In the genomic region with DNA sequence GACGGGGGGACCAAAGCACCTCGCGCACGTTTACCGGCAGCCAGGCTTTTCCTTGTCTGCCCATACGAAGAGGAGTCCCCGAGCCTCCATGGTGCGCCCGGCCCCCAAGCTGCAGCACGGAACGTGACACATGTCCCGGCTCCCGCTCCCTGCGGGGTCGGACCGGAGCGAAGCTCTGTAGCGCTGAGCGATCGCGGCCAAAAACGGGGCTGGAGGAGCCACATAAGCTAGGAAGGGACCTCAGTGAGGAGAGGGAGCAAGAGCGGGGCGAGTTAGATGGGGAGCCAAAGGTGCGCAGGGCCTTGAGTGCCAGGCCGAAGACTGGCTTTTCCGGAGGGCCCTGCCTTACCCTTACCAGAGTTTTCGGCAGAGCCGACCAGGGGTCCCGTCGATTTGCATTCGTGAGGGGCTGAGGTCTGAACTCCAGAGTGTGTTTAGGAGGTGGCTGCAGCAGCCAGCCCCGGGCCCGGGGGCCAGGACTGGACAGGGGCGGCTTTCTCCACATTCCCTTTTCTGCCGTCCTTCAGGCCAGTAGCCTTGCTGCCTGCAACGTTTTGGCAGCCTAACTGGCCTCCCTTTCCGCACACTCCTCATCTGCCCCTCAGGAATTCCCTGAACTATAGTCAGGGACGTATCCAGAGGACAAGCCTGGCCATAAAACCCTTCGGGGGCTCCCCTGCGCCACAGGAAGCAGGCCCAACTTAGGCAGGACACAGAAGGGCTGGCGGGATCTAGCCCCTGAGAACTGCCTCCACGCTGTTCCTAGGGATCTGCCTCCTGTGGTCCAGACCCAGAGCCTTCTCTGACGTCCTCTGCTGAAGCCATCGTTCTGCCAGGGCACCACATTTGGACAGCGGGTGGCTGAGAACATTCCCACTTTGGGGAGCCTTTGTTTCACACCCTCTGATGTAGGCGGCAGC, we compare ENCODE assay signal across 8 cellular contexts. TPM values are rescaled to one million over a fixed set of nuclear protein-coding genes. Genes with fewer than 3 reads are reported as not detected.
DNase-seq lines count a peak whose midpoint lies in the region; ATAC-seq and TF ChIP-seq lines count a peak whose summit lies in the region.

No MANE protein-coding gene starts in this region.

- H3K9me3 ChIP-seq in BE2C (no peaks in the 10 kb centered on the region), iPS-18c (ENCODE audit: control insufficient read depth, insufficient read depth, low read length) (peaks cover 14% of the 10 kb centered on the region)

- peaks cover 8% of the 10 kb centered on the region for H3K36me3 Mint-ChIP-seq in activated naive CD8-positive, alpha-beta T cell treated with anti-CD3 and anti-CD28 coated beads, Interleukin-2, amount 10 ng/mL, durations not matched to agents 7 days and 5 days

- no peaks in the 10 kb centered on the region for H3K27me3 ChIP-seq in BE2C

- H3K4me3 Mint-ChIP-seq in activated naive CD8-positive, alpha-beta T cell treated with anti-CD3 and anti-CD28 coated beads, Interleukin-2, amount 10 ng/mL, durations not matched to agents 7 days and 5 days, result peak overlapping the region; percentile 95

- DNase-seq in BE2C, result no peak
- DNase-seq in activated naive CD8-positive, alpha-beta T cell treated with anti-CD3 and anti-CD28 coated beads, Interleukin-2, amount 10 ng/mL, durations not matched to agents 7 days and 5 days, result peak; percentile 45
- peak; percentile 3 for DNase-seq in stimulated activated CD8-positive, alpha-beta memory T cell treated with anti-CD3 and anti-CD28 coated beads, Interleukin-7, amount 100 ng/mL, for 24 hours (ENCODE audit: low read depth)
- DNase-seq in cerebellar cortex (ENCODE audit: low spot score), result no peak

- peaks cover 12% of the 10 kb centered on the region for H3K4me1 Mint-ChIP-seq in activated naive CD8-positive, alpha-beta T cell treated with anti-CD3 and anti-CD28 coated beads, Interleukin-2, amount 10 ng/mL, durations not matched to agents 7 days and 5 days

- H3K4me3 ChIP-seq in BE2C (ENCODE audit: low read depth, low read length) (peak overlapping the region; percentile 81), iPS-18c (ENCODE audit: insufficient read depth, low read depth, low read length) (peak overlapping the region; percentile 72)

- no peaks in the 10 kb centered on the region for H3K27me3 Mint-ChIP-seq in activated naive CD8-positive, alpha-beta T cell treated with anti-CD3 and anti-CD28 coated beads, Interleukin-2, amount 10 ng/mL, durations not matched to agents 7 days and 5 days

- TF ChIP-seq CTCF in BE2C (IDR thresholded peaks at IDR 0.05; ENCODE audit: low read depth, low read length), result no peak

- H3K27ac Mint-ChIP-seq in activated naive CD8-positive, alpha-beta T cell treated with anti-CD3 and anti-CD28 coated beads, Interleukin-2, amount 10 ng/mL, durations not matched to agents 7 days and 5 days, result peak overlapping the region; percentile 88

- ATAC-seq in HG03135 (IDR thresholded peaks at IDR 0.05; ENCODE audit: unreplicated experiment), result peak; percentile 5
- no peak for ATAC-seq in activated naive CD8-positive, alpha-beta T cell treated with anti-CD3 and anti-CD28 coated beads, Interleukin-2, amount 10 ng/mL, durations not matched to agents 7 days and 5 days (ENCODE audit: low read depth)
- no peak for ATAC-seq in GM21423 (IDR thresholded peaks at IDR 0.05; ENCODE audit: unreplicated experiment)
- ATAC-seq in HG03378 (IDR thresholded peaks at IDR 0.05; ENCODE audit: unreplicated experiment), result no peak

- H3K4me1 ChIP-seq in BE2C, result peaks cover 18% of the 10 kb centered on the region

- POLR2A ChIA-PET in activated naive CD8-positive, alpha-beta T cell treated with anti-CD3 and anti-CD28 coated beads, Interleukin-2, amount 10 ng/mL, durations not matched to agents 7 days and 5 days (lab: Charles Lee), result interaction anchor here (0.5 to 1.5 kb wide), 4 partner anchors 35 to 131 kb away, joined by 3 to 12 read pairs (median 3); partner anchors contain the start of gene ARHGAP4

- peaks cover 36% of the 10 kb centered on the region for H3K36me3 ChIP-seq in BE2C

- H3K9me3 Mint-ChIP-seq in activated naive CD8-positive, alpha-beta T cell treated with anti-CD3 and anti-CD28 coated beads, Interleukin-2, amount 10 ng/mL, durations not matched to agents 7 days and 5 days, result no peaks in the 10 kb centered on the region

RNA-seq across cellular contexts. Expression of gene SSR4, which starts 0.7 kb away (rescaled TPM):
- polyA plus RNA-seq in BE2C (2012; ENCODE audit: insufficient read depth, insufficient read length, low read depth), result 1,099 TPM
- total RNA-seq in activated naive CD8-positive, alpha-beta T cell treated with anti-CD3 and anti-CD28 coated beads, Interleukin-2, amount 10 ng/mL, durations not matched to agents 7 days and 5 days, result 100 to 1,000 TPM; 158 to 162 TPM

RNA-seq across cellular contexts. Expression of gene IDH3G, which starts 1.0 kb away (rescaled TPM):
- 278 TPM for polyA plus RNA-seq in BE2C (2012; ENCODE audit: insufficient read depth, insufficient read length, low read depth)
- total RNA-seq in activated naive CD8-positive, alpha-beta T cell treated with anti-CD3 and anti-CD28 coated beads, Interleukin-2, amount 10 ng/mL, durations not matched to agents 7 days and 5 days, result 10 to 100 TPM; 66.3 to 67.1 TPM

RNA-seq across cellular contexts. Expression of gene SRPK3, which starts 14.3 kb away (rescaled TPM):
- polyA plus RNA-seq in BE2C (2012; ENCODE audit: insufficient read depth, insufficient read length, low read depth), result 30.3 TPM
- total RNA-seq in activated naive CD8-positive, alpha-beta T cell treated with anti-CD3 and anti-CD28 coated beads, Interleukin-2, amount 10 ng/mL, durations not matched to agents 7 days and 5 days, result not detected

RNA-seq across cellular contexts. Expression of gene PLXNB3, which starts 31.1 kb away (rescaled TPM):
- 136 TPM for polyA plus RNA-seq in BE2C (2012; ENCODE audit: insufficient read depth, insufficient read length, low read depth)
- 1 to 10 TPM; 1.3 to 2.1 TPM for total RNA-seq in activated naive CD8-positive, alpha-beta T cell treated with anti-CD3 and anti-CD28 coated beads, Interleukin-2, amount 10 ng/mL, durations not matched to agents 7 days and 5 days

RNA-seq across cellular contexts. Expression of gene PDZD4, which starts 35.2 kb away (rescaled TPM):
- polyA plus RNA-seq in BE2C (2012; ENCODE audit: insufficient read depth, insufficient read length, low read depth), result 127 TPM
- 1 to 10 TPM in 1 of 2 experiments, under 1 TPM in 1; 0.80 to 1.1 TPM for total RNA-seq in activated naive CD8-positive, alpha-beta T cell treated with anti-CD3 and anti-CD28 coated beads, Interleukin-2, amount 10 ng/mL, durations not matched to agents 7 days and 5 days

Comparison
In these comparisons a context has a peak if more than half of its experiments do, and no peak if none do; other contexts are left out.
1. DNase-seq: peak in activated naive CD8-positive, alpha-beta T cell treated with anti-CD3 and anti-CD28 coated beads, Interleukin-2, amount 10 ng/mL, durations not matched to agents 7 days and 5 days (single experiment) and stimulated activated CD8-positive, alpha-beta memory T cell treated with anti-CD3 and anti-CD28 coated beads, Interleukin-7, amount 100 ng/mL, for 24 hours (single experiment); none in BE2C (single experiment) and cerebellar cortex (single experiment).